Comparison of ENCODE assay signal across 1 cellular context in the genomic region with DNA sequence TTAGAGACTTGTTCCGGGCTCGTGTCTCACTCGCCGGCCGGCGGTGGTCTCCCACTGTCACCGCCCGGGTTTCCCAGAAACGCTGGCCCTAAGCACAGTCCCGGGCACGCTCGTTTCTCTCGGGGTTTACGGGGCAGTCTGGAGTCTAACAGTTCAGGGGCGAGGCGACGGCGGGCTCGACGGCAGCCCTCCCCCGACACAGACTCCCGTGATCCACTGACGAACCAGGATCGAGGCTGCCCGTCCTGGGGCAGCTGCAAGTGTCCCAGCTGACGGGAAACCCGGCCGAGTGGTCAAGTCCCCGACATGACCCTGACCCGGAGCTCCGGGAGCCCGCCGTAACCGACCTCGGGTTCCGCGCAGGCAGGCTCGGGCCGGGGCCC.
TF ChIP-seq lines count a peak whose summit lies in the region.

No MANE protein-coding gene starts in this region.

TF ChIP-seq in endothelial cell of umbilical vein, 7 proteins besides CTCF, POLR2A, EP300 and RAD21:
- TF ChIP-seq MYC (IDR thresholded peaks at IDR 0.05; ENCODE audit: low read depth, low read length): no peak
- TF ChIP-seq, protein P1, sequence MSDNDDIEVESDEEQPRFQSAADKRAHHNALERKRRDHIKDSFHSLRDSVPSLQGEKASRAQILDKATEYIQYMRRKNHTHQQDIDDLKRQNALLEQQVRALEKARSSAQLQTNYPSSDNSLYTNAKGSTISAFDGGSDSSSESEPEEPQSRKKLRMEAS (IDR thresholded peaks at IDR 0.05; ENCODE audit: insufficient read depth, insufficient read length): no peak
- no peak for TF ChIP-seq EZH2 (IDR thresholded peaks at IDR 0.05; ENCODE audit: borderline replicate concordance, low read depth, low read length, severe bottlenecking)
